Comparison of ENCODE assay signal across 1 cellular context in the genomic region with DNA sequence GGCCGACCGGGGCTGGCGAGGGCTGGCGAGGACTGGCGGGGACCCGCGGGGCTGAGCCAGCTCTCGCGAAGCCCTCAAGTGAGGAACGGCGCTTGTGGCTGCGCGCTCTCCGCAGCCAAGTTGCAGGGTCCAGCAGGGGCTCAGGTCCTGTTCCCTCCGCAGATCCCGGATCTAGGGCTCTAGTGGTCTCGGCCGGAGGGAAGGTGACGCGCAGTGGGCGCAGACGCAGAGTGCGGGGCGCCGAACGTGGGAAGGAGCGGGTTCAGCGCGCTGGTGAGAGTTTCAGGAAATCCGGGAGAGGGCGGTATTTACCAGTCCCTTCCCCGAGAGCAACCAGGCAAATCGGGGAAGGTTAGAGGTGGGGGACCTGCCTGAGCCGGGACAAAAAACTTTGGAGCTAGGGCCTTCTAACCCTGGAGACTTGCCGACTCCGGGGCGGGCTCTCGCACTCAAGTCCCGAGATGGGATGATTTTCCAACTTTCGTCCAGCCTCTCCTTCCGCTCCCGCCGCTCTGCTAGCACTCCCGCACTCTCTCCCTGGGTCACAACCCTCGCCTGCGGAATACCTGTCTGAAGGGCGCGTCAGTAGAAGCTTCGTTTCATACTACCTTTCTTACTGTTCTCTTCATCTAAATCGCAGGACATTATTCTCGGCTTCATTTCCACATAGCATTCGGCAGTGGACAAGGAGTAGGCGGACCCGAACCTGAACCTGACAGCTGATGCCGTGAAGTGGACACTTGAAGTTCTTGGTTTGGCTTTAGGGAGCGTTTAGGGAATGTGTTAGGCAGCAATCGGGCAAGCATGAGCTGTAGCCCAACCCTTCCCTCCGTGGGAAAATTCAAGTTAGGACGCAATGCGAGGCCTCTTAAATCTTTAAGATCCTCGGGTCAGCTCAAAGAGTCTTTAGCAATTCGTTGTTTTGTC.
A peak's percentile ranks its signal among the peaks of the same experiment; 100 is the strongest.
TF ChIP-seq lines count a peak whose summit lies in the region.

No MANE protein-coding gene starts in this region.

TF ChIP-seq in HepG2, 621 proteins besides CTCF, POLR2A, EP300 and RAD21 (continued from another document and continues in another):
- TF ChIP-seq, protein P1, sequence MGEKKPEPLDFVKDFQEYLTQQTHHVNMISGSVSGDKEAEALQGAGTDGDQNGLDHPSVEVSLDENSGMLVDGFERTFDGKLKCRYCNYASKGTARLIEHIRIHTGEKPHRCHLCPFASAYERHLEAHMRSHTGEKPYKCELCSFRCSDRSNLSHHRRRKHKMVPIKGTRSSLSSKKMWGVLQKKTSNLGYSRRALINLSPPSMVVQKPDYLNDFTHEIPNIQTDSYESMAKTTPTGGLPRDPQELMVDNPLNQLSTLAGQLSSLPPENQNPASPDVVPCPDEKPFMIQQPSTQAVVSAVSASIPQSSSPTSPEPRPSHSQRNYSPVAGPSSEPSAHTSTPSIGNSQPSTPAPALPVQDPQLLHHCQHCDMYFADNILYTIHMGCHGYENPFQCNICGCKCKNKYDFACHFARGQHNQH (CRISPR knock-in tag; IDR thresholded peaks at IDR 0.05) = no peak; the same call in 1 of the 2 replicates
- no peak for TF ChIP-seq HDAC6 (IDR thresholded peaks at IDR 0.05; ENCODE audit: low read depth, low read length)
- TF ChIP-seq XBP1 (CRISPR knock-in tag; IDR thresholded peaks at IDR 0.05) = no peak
- TF ChIP-seq, protein P2, sequence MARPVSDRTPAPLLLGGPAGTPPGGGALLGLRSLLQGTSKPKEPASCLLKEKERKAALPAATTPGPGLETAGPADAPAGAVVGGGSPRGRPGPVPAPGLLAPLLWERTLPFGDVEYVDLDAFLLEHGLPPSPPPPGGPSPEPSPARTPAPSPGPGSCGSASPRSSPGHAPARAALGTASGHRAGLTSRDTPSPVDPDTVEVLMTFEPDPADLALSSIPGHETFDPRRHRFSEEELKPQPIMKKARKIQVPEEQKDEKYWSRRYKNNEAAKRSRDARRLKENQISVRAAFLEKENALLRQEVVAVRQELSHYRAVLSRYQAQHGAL (CRISPR knock-in tag; IDR thresholded peaks at IDR 0.05; ENCODE audit: not compliant biosample characterization) = no peak
- TF ChIP-seq NFE2 (CRISPR knock-in tag; IDR thresholded peaks at IDR 0.05) = no peak
- no peak for TF ChIP-seq SIN3A (IDR thresholded peaks at IDR 0.05; ENCODE audit: borderline replicate concordance, low read depth, low read length)
- no peak for TF ChIP-seq ZNF652 (CRISPR knock-in tag; IDR thresholded peaks at IDR 0.05; ENCODE audit: borderline replicate concordance, low read depth)
- peak; percentile 72; the same call in 1 of the 2 replicates for TF ChIP-seq ZNF317 (CRISPR knock-in tag; IDR thresholded peaks at IDR 0.05)
- no peak for TF ChIP-seq ZNF441 (CRISPR knock-in tag; IDR thresholded peaks at IDR 0.05; ENCODE audit: borderline replicate concordance)
- no peak for TF ChIP-seq ZSCAN22 (CRISPR knock-in tag; IDR thresholded peaks at IDR 0.05)
- TF ChIP-seq FOXP1 (IDR thresholded peaks at IDR 0.05) = no peak
- TF ChIP-seq FOXP1 (CRISPR knock-in tag; IDR thresholded peaks at IDR 0.05) = no peak
- no peak for TF ChIP-seq GFI1 (CRISPR knock-in tag; IDR thresholded peaks at IDR 0.05; ENCODE audit: borderline replicate concordance)
- no peak for TF ChIP-seq ZBTB8A (CRISPR knock-in tag; IDR thresholded peaks at IDR 0.05; ENCODE audit: borderline replicate concordance, low read depth)
- TF ChIP-seq RNF2 (conservative IDR thresholded peaks at IDR 0.05; ENCODE audit: low read depth) = no peak; the same call in 1 of the 2 replicates
- TF ChIP-seq, protein P3, sequence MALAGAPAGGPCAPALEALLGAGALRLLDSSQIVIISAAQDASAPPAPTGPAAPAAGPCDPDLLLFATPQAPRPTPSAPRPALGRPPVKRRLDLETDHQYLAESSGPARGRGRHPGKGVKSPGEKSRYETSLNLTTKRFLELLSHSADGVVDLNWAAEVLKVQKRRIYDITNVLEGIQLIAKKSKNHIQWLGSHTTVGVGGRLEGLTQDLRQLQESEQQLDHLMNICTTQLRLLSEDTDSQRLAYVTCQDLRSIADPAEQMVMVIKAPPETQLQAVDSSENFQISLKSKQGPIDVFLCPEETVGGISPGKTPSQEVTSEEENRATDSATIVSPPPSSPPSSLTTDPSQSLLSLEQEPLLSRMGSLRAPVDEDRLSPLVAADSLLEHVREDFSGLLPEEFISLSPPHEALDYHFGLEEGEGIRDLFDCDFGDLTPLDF (CRISPR knock-in tag; IDR thresholded peaks at IDR 0.05) = no peak
- no peak for TF ChIP-seq HNRNPK (IDR thresholded peaks at IDR 0.05; ENCODE audit: low read depth, low read length, poor library complexity, severe bottlenecking)
- TF ChIP-seq, protein P4, sequence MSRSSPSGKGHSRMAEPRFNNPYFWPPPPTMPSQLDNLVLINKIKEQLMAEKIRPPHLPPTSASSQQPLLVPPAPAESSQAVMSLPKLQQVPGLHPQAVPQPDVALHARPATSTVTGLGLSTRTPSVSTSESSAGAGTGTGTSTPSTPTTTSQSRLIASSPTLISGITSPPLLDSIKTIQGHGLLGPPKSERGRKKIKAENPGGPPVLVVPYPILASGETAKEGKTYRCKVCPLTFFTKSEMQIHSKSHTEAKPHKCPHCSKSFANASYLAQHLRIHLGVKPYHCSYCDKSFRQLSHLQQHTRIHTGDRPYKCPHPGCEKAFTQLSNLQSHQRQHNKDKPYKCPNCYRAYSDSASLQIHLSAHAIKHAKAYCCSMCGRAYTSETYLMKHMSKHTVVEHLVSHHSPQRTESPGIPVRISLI (CRISPR knock-in tag; IDR thresholded peaks at IDR 0.05; ENCODE audit: borderline replicate concordance) = no peak; the same call in 1 of the 2 replicates
- TF ChIP-seq, protein P5, sequence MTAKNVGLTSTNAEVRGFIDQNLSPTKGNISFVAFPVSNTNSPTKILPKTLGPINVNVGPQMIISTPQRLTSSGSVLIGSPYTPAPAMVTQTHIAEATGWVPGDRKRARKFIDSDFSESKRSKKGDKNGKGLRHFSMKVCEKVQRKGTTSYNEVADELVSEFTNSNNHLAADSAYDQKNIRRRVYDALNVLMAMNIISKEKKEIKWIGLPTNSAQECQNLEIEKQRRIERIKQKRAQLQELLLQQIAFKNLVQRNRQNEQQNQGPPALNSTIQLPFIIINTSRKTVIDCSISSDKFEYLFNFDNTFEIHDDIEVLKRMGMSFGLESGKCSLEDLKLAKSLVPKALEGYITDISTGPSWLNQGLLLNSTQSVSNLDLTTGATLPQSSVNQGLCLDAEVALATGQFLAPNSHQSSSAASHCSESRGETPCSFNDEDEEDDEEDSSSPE (CRISPR knock-in tag; IDR thresholded peaks at IDR 0.05) = peak; percentile 58; the same call in 1 of the 2 replicates
- no peak for TF ChIP-seq ZNF282 (IDR thresholded peaks at IDR 0.05; ENCODE audit: partially characterized antibody)
- 0 out of 2 replicates have a peak, but pooled peaks have one; percentile 78 for TF ChIP-seq ZNF547 (CRISPR knock-in tag; IDR thresholded peaks at IDR 0.05)
- TF ChIP-seq FOXC1 (CRISPR knock-in tag; IDR thresholded peaks at IDR 0.05; ENCODE audit: borderline replicate concordance) = peak; percentile 87
- no peak for TF ChIP-seq PCBP1 (IDR thresholded peaks at IDR 0.05; ENCODE audit: borderline replicate concordance, low read depth, low read length)
- TF ChIP-seq, protein P6, sequence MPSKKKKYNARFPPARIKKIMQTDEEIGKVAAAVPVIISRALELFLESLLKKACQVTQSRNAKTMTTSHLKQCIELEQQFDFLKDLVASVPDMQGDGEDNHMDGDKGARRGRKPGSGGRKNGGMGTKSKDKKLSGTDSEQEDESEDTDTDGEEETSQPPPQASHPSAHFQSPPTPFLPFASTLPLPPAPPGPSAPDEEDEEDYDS (CRISPR knock-in tag; IDR thresholded peaks at IDR 0.05) = no peak
- TF ChIP-seq FOXM1 (CRISPR knock-in tag; IDR thresholded peaks at IDR 0.05) = no peak
- no peak for TF ChIP-seq YEATS2 (CRISPR knock-in tag; IDR thresholded peaks at IDR 0.05; ENCODE audit: borderline replicate concordance)
- TF ChIP-seq SNAPC2 (CRISPR knock-in tag; IDR thresholded peaks at IDR 0.05) = peak; percentile 58; the same call in 1 of the 2 replicates
- TF ChIP-seq MBNL3 (CRISPR knock-in tag; conservative IDR thresholded peaks at IDR 0.05) = no peak
- no peak for TF ChIP-seq MZF1 (CRISPR knock-in tag; IDR thresholded peaks at IDR 0.05; ENCODE audit: borderline replicate concordance)
- TF ChIP-seq U2AF2 (IDR thresholded peaks at IDR 0.05; ENCODE audit: low read depth, low read length) = no peak
- TF ChIP-seq, protein P7, sequence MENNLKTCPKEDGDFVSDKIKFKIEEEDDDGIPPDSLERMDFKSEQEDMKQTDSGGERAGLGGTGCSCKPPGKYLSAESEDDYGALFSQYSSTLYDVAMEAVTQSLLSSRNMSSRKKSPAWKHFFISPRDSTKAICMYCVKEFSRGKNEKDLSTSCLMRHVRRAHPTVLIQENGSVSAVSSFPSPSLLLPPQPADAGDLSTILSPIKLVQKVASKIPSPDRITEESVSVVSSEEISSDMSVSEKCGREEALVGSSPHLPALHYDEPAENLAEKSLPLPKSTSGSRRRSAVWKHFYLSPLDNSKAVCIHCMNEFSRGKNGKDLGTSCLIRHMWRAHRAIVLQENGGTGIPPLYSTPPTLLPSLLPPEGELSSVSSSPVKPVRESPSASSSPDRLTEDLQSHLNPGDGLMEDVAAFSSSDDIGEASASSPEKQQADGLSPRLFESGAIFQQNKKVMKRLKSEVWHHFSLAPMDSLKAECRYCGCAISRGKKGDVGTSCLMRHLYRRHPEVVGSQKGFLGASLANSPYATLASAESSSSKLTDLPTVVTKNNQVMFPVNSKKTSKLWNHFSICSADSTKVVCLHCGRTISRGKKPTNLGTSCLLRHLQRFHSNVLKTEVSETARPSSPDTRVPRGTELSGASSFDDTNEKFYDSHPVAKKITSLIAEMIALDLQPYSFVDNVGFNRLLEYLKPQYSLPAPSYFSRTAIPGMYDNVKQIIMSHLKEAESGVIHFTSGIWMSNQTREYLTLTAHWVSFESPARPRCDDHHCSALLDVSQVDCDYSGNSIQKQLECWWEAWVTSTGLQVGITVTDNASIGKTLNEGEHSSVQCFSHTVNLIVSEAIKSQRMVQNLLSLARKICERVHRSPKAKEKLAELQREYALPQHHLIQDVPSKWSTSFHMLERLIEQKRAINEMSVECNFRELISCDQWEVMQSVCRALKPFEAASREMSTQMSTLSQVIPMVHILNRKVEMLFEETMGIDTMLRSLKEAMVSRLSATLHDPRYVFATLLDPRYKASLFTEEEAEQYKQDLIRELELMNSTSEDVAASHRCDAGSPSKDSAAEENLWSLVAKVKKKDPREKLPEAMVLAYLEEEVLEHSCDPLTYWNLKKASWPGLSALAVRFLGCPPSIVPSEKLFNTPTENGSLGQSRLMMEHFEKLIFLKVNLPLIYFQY (CRISPR knock-in tag; IDR thresholded peaks at IDR 0.05; ENCODE audit: borderline replicate concordance) = no peak
- TF ChIP-seq, protein P8, sequence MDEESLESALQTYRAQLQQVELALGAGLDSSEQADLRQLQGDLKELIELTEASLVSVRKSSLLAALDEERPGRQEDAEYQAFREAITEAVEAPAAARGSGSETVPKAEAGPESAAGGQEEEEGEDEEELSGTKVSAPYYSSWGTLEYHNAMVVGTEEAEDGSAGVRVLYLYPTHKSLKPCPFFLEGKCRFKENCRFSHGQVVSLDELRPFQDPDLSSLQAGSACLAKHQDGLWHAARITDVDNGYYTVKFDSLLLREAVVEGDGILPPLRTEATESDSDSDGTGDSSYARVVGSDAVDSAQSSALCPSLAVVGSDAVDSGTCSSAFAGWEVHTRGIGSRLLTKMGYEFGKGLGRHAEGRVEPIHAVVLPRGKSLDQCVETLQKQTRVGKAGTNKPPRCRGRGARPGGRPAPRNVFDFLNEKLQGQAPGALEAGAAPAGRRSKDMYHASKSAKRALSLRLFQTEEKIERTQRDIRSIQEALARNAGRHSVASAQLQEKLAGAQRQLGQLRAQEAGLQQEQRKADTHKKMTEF (CRISPR knock-in tag; IDR thresholded peaks at IDR 0.05) = peak; percentile 64; the same call in 1 of the 2 replicates
- TF ChIP-seq IKZF4 (CRISPR knock-in tag; IDR thresholded peaks at IDR 0.05; ENCODE audit: borderline replicate concordance, low read depth, not compliant biosample characterization) = no peak
- no peak for TF ChIP-seq NFE2L2 (IDR thresholded peaks at IDR 0.05; ENCODE audit: low read length)
- TF ChIP-seq NKX3-1 (CRISPR knock-in tag; IDR thresholded peaks at IDR 0.05) = no peak; the same call in 1 of the 2 replicates
- TF ChIP-seq SIN3B (IDR thresholded peaks at IDR 0.05; ENCODE audit: low read length) = no peak
- no peak; the same call in 1 of the 2 replicates for TF ChIP-seq ZNF841 (CRISPR knock-in tag; IDR thresholded peaks at IDR 0.05; ENCODE audit: borderline replicate concordance)
- no peak for TF ChIP-seq ZNF720 (CRISPR knock-in tag; IDR thresholded peaks at IDR 0.05)
- TF ChIP-seq ZKSCAN8 (CRISPR knock-in tag; IDR thresholded peaks at IDR 0.05; ENCODE audit: borderline replicate concordance) = 0 out of 2 replicates have a peak, but pooled peaks have one; percentile 61
- peak; percentile 40; the same call in 1 of the 2 replicates for TF ChIP-seq WIZ (CRISPR knock-in tag; IDR thresholded peaks at IDR 0.05)
- no peak for TF ChIP-seq ZKSCAN1 (IDR thresholded peaks at IDR 0.05; ENCODE audit: low read length)
- TF ChIP-seq HMG20B (CRISPR knock-in tag; conservative IDR thresholded peaks at IDR 0.05) = no peak
- no peak for TF ChIP-seq SAFB2 (CRISPR knock-in tag; IDR thresholded peaks at IDR 0.05; ENCODE audit: borderline replicate concordance, low read depth)
- 0 out of 2 replicates have a peak, but pooled peaks have one; percentile 43 for TF ChIP-seq NAIF1 (CRISPR knock-in tag; IDR thresholded peaks at IDR 0.05; ENCODE audit: borderline replicate concordance)
- TF ChIP-seq, protein P9, sequence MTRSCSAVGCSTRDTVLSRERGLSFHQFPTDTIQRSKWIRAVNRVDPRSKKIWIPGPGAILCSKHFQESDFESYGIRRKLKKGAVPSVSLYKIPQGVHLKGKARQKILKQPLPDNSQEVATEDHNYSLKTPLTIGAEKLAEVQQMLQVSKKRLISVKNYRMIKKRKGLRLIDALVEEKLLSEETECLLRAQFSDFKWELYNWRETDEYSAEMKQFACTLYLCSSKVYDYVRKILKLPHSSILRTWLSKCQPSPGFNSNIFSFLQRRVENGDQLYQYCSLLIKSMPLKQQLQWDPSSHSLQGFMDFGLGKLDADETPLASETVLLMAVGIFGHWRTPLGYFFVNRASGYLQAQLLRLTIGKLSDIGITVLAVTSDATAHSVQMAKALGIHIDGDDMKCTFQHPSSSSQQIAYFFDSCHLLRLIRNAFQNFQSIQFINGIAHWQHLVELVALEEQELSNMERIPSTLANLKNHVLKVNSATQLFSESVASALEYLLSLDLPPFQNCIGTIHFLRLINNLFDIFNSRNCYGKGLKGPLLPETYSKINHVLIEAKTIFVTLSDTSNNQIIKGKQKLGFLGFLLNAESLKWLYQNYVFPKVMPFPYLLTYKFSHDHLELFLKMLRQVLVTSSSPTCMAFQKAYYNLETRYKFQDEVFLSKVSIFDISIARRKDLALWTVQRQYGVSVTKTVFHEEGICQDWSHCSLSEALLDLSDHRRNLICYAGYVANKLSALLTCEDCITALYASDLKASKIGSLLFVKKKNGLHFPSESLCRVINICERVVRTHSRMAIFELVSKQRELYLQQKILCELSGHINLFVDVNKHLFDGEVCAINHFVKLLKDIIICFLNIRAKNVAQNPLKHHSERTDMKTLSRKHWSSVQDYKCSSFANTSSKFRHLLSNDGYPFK (CRISPR knock-in tag; IDR thresholded peaks at IDR 0.05; ENCODE audit: borderline replicate concordance) = no peak; the same call in 1 of the 2 replicates
- TF ChIP-seq ZC3H13 (CRISPR knock-in tag; IDR thresholded peaks at IDR 0.05) = peak; percentile 71; the same call in 1 of the 2 replicates
- no peak for TF ChIP-seq ZNF761 (CRISPR knock-in tag; conservative IDR thresholded peaks at IDR 0.05)
